Comparison of ENCODE assay signal across 1 cellular context in genomic region chr14:88562831-88563686, GRCh38.
TF ChIP-seq lines count a peak whose summit lies in the region.

ZC3H14 (plus strand) TSS chr14:88563037; CDS start chr14:88563134, 97 bp downstream.

TF ChIP-seq in K562, 482 proteins besides CTCF, POLR2A, EP300 and RAD21 (continued from another document and continues in another):
- no peak for TF ChIP-seq HBP1 (CRISPR knock-in tag; IDR thresholded peaks at IDR 0.05)
- peak; percentile 98 for TF ChIP-seq HNRNPLL (IDR thresholded peaks at IDR 0.05; ENCODE audit: low read depth, low read length, poor library complexity, severe bottlenecking)
- TF ChIP-seq ZNF232 (CRISPR knock-in tag; IDR thresholded peaks at IDR 0.05) = 0 out of 2 replicates have a peak, but pooled peaks have one; percentile 14
- peak; percentile 41 for TF ChIP-seq HNRNPK (IDR thresholded peaks at IDR 0.05; ENCODE audit: low read depth, low read length, poor library complexity, severe bottlenecking)
- TF ChIP-seq L3MBTL2 (IDR thresholded peaks at IDR 0.05) = peak; percentile 51
- TF ChIP-seq ETV6 (IDR thresholded peaks at IDR 0.05; ENCODE audit: borderline replicate concordance in 1 of 2, low read depth in 2 of 2, low read length in 1 of 2) = no peak
- TF ChIP-seq ETV6 (CRISPR knock-in tag; IDR thresholded peaks at IDR 0.05; ENCODE audit: borderline replicate concordance) = no peak
- TF ChIP-seq EGR1 (conservative IDR thresholded peaks at IDR 0.05) = peak; percentile 96
- TF ChIP-seq KLF6 (CRISPR knock-in tag; IDR thresholded peaks at IDR 0.05; ENCODE audit: borderline replicate concordance) = no peak
- TF ChIP-seq ZNF609 (CRISPR knock-in tag; IDR thresholded peaks at IDR 0.05; ENCODE audit: borderline replicate concordance) = no peak
- peak; percentile 21; the same call in 1 of the 2 replicates for TF ChIP-seq POLR2H (tag; IDR thresholded peaks at IDR 0.05; ENCODE audit: low read depth)
- no peak for TF ChIP-seq ZNF3 (CRISPR knock-in tag; IDR thresholded peaks at IDR 0.05)
- TF ChIP-seq TSC22D4 (tag; IDR thresholded peaks at IDR 0.05) = no peak
- no peak for TF ChIP-seq MEF2A (IDR thresholded peaks at IDR 0.05; ENCODE audit: control insufficient read depth, low read depth, low read length)
- no peak for TF ChIP-seq PRDM10 (IDR thresholded peaks at IDR 0.05; ENCODE audit: partially characterized antibody)
- TF ChIP-seq THRAP3 (IDR thresholded peaks at IDR 0.05; ENCODE audit: borderline replicate concordance) = no peak
- TF ChIP-seq ZNF318 (IDR thresholded peaks at IDR 0.05; ENCODE audit: borderline replicate concordance in 1 of 2, low read depth in 1 of 2) = no peak
- peak; percentile 97 to 98 for TF ChIP-seq NRF1 (conservative IDR thresholded peaks at IDR 0.05 in 1 of 2, IDR thresholded peaks at IDR 0.05 in 1 of 2)
- TF ChIP-seq ZBTB2 (IDR thresholded peaks at IDR 0.05) = peak; percentile 94
- peak; percentile 56 for TF ChIP-seq PHF20 (IDR thresholded peaks at IDR 0.05; ENCODE audit: partially characterized antibody)
- TF ChIP-seq MLLT1 (IDR thresholded peaks at IDR 0.05) = no peak
- TF ChIP-seq TAF1 (IDR thresholded peaks at IDR 0.05; ENCODE audit: control insufficient read depth, extremely low read depth, insufficient read depth, low read length, severe bottlenecking) = peak; percentile 46
- 0 out of 4 replicates have a peak, but pooled peaks have one; percentile 61 to 62 for TF ChIP-seq UBTF (IDR thresholded peaks at IDR 0.05; ENCODE audit: borderline replicate concordance in 1 of 2, low read depth in 2 of 2, low read length in 2 of 2)
- TF ChIP-seq RCOR1 (IDR thresholded peaks at IDR 0.05; ENCODE audit: borderline replicate concordance in 1 of 2, low read depth in 2 of 2, low read length in 2 of 2) = no peak
- TF ChIP-seq ZNF395 (CRISPR knock-in tag; IDR thresholded peaks at IDR 0.05) = no peak
- no peak for TF ChIP-seq RBM25 (IDR thresholded peaks at IDR 0.05; ENCODE audit: low read depth, low read length, severe bottlenecking)
